Comparison of ENCODE assay signal across 8 cellular contexts in the genomic region with DNA sequence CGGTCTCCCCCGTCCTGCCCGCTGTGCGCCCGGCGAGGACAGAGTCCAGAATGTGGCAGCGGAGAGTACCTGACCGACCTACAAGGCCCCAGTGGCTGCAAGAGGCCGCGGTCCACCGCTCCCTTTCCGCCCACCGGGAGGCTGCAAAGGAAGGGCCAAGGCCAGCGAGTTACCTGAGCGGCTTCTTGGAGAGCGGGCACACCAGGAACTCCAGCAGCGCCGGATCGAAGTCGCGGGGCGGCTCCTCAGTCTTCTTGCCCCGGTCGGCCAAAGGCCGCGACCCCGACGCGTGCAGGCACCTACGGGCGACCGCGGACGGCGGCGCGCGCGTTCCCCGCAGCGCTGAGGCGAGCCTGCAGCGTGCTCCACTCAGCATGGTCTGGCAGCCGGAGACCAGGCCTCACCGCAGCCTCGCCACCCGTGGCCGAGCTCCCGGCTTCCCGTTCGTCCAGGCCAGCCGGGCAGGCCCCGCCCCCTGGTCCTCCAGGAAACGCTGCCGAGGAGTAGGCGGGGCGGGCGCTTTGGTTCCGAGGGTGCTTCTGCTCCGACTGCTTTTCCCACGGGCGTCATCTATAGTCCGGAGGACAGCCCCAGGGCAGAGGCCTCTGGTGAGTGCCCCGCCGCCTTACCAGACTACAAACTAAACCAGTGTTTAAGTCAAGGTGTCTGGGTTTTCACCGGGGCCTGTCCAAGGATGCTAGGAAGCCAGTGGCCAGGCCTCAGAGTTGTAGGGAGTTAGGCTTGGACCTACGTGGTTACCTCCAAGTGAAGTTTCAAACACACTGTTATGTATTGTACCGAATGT. TPM values are rescaled to one million over a fixed set of nuclear protein-coding genes. Genes with fewer than 3 reads are reported as not detected.
DNase-seq lines count a peak whose midpoint lies in the region; ATAC-seq and TF ChIP-seq lines count a peak whose summit lies in the region.

A gene with protein sequence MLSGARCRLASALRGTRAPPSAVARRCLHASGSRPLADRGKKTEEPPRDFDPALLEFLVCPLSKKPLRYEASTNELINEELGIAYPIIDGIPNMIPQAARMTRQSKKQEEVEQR (minus strand): TSS at position 452 of the 805 bp plus-strand sequence. CDS start 76 bp downstream, at position 376.

- peak within 1 kb of the TSS; percentile 81 for H3K14ac ChIP-seq in H9 (ENCODE audit: insufficient read depth, low read length)

- peak; percentile 87 for ATAC-seq in stimulated activated naive CD8-positive, alpha-beta T cell treated with anti-CD3 and anti-CD28 coated beads, Interleukin-15, amount 100 ng/mL, for 72 hours

- no peak within 1 kb of the TSS for H4K5ac ChIP-seq in H9 (ENCODE audit: insufficient read length, low read depth, low read length)

- DNase-seq in H9: peak; percentile 97
- peak; percentile 94 for DNase-seq in M059J (ENCODE audit: low read depth)
- DNase-seq in SHP77 treated with DMSO at 0.1 percent for 48 hours (lab: John Stamatoyannopoulos, UW): peak; percentile 34
- peak; percentile 63 for DNase-seq in activated gamma-delta T cell (lab: John Stamatoyannopoulos, UW)
- peak; percentile 87 for DNase-seq in fibroblast of the conjunctiva (ENCODE audit: low read depth)
- DNase-seq in nephron progenitor cell: peak; percentile 97
- DNase-seq in stimulated activated naive CD8-positive, alpha-beta T cell treated with anti-CD3 and anti-CD28 coated beads, Interleukin-15, amount 100 ng/mL, for 72 hours: peak; percentile 63 to 83

- peaks cover 21 to 24% of the 10 kb centered on the region in 2 experiments for H3K4me1 Mint-ChIP-seq in H9
- H3K4me1 Mint-ChIP-seq in nephron progenitor cell: peaks cover 42% of the 10 kb centered on the region
- H3K4me1 Mint-ChIP-seq in stimulated activated naive CD8-positive, alpha-beta T cell treated with anti-CD3 and anti-CD28 coated beads, Interleukin-15, amount 100 ng/mL, for 72 hours: peaks cover 49% of the 10 kb centered on the region

- H3K23me2 ChIP-seq in H9 (ENCODE audit: insufficient read length, low read depth, low read length, poor library complexity, severe bottlenecking): peaks cover 6% of the 10 kb centered on the region

- H3K18ac ChIP-seq in H9 (ENCODE audit: insufficient read length, low read depth, low read length): peak within 1 kb of the TSS; percentile 65

- no peak within 1 kb of the TSS for H3K4ac ChIP-seq in H9 (ENCODE audit: low read depth, low read length)

- no CpG with 5 or more reads among the region's 68 CpGs for WGBS in H9 (ENCODE audit: extremely low coverage, insufficient read length, low lambda C conversion rate)

- 0 out of 2 replicates have a peak, but pooled peaks cover 6% of the 10 kb centered on the region for H3K4me1 ChIP-seq in ES-I3 (ENCODE audit: insufficient read depth, low read length)
- no peaks in the 10 kb centered on the region; the same call in 1 of the 2 replicates for H3K4me1 ChIP-seq in H9 (ENCODE audit: insufficient read depth, low read length)

- H3K79me2 ChIP-seq in H9 (ENCODE audit: insufficient read depth, low read length): peaks cover 6% of the 10 kb centered on the region; the same call in 1 of the 2 replicates

- H2BK120ac ChIP-seq in H9 (ENCODE audit: low read depth, low read length, poor library complexity, severe bottlenecking): no peak within 1 kb of the TSS

- no peak within 1 kb of the TSS for H2BK5ac ChIP-seq in H9 (ENCODE audit: insufficient read length, low read length)

- no peaks in the 10 kb centered on the region for H3K27me3 ChIP-seq in H9 (ENCODE audit: insufficient read depth, low read length)

- peak within 1 kb of the TSS; percentile 72 to 94 (median 92); a peak in 6 of 7 replicates for H3K27ac Mint-ChIP-seq in H9
- peak within 1 kb of the TSS; percentile 97 for H3K27ac Mint-ChIP-seq in nephron progenitor cell
- H3K27ac Mint-ChIP-seq in stimulated activated naive CD8-positive, alpha-beta T cell treated with anti-CD3 and anti-CD28 coated beads, Interleukin-15, amount 100 ng/mL, for 72 hours: peak within 1 kb of the TSS; percentile 94 to 98

- no peak within 1 kb of the TSS for H3T11ph ChIP-seq in H9 (ENCODE audit: low read length)

- H2BK12ac ChIP-seq in H9 (ENCODE audit: insufficient read length, low read depth, low read length): no peak within 1 kb of the TSS

- peaks cover 7% of the 10 kb centered on the region; the same call in 1 of the 2 replicates for H3K36me3 ChIP-seq in ES-I3 (ENCODE audit: insufficient read depth, low read length)

- H3K27ac ChIP-seq in H9 (ENCODE audit: insufficient read length, low read depth, low read length): peak within 1 kb of the TSS; percentile 35

- H2AFZ ChIP-seq in H9 (ENCODE audit: low read length): peak within 1 kb of the TSS; percentile 24

- H3K4me3 Mint-ChIP-seq in H9: peak within 1 kb of the TSS; percentile 91 to 96
- peak within 1 kb of the TSS; percentile 98 for H3K4me3 Mint-ChIP-seq in nephron progenitor cell
- H3K4me3 Mint-ChIP-seq in stimulated activated naive CD8-positive, alpha-beta T cell treated with anti-CD3 and anti-CD28 coated beads, Interleukin-15, amount 100 ng/mL, for 72 hours: peak within 1 kb of the TSS; percentile 90 to 99

- H3K79me1 ChIP-seq in H9 (ENCODE audit: insufficient read depth, low read depth, low read length, poor library complexity, severe bottlenecking): no peaks in the 10 kb centered on the region

- H3K56ac ChIP-seq in H9 (ENCODE audit: insufficient read length, low read depth, low read length): no peak within 1 kb of the TSS

- H2BK20ac ChIP-seq in H9 (ENCODE audit: low read depth, low read length, poor library complexity, severe bottlenecking): no peak within 1 kb of the TSS

- no peak within 1 kb of the TSS for H4K91ac ChIP-seq in H9 (ENCODE audit: insufficient read length, low read depth, low read length)

- H4K20me1 ChIP-seq in H9 (ENCODE audit: control insufficient read depth, insufficient read depth, insufficient read length): no peaks in the 10 kb centered on the region

- H3K9me3 ChIP-seq in ES-I3 (ENCODE audit: control insufficient read depth, insufficient read depth, low read length): no peaks in the 10 kb centered on the region
- H3K9me3 ChIP-seq in H9 (ENCODE audit: control insufficient read depth, low read depth, low read length): no peaks in the 10 kb centered on the region

- H4K8ac ChIP-seq in H9 (replicated peaks; ENCODE audit: insufficient read length, low read depth, low read length): no peak within 1 kb of the TSS

- H3K4me2 ChIP-seq in H9 (ENCODE audit: insufficient read depth, insufficient read length, low read length): peak within 1 kb of the TSS; percentile 54

- H3K9ac ChIP-seq in ES-I3 (ENCODE audit: low read depth, low read length): peak within 1 kb of the TSS; percentile 94
- H3K9ac ChIP-seq in H9 (ENCODE audit: extremely low read depth, insufficient read length, low read length): peak within 1 kb of the TSS; percentile 84

- H3K36me3 Mint-ChIP-seq in H9 (ENCODE audit: insufficient read depth in 1 of 3, low read depth in 3 of 3) (peaks cover 8 to 16% (median 16%) of the 10 kb centered on the region in 3 experiments), nephron progenitor cell (ENCODE audit: low read depth) (peaks cover 24% of the 10 kb centered on the region)

- H3K27me3 Mint-ChIP-seq in H9 (ENCODE audit: low read depth) (no peaks in the 10 kb centered on the region), nephron progenitor cell (ENCODE audit: low read depth, poor library complexity) (peaks cover 4% of the 10 kb centered on the region)
- no peaks in the 10 kb centered on the region for H3K27me3 Mint-ChIP-seq in stimulated activated naive CD8-positive, alpha-beta T cell treated with anti-CD3 and anti-CD28 coated beads, Interleukin-15, amount 100 ng/mL, for 72 hours

- no peak within 1 kb of the TSS for H2BK15ac ChIP-seq in H9 (ENCODE audit: low read depth, low read length)

- TF ChIP-seq CTCF in H9 (conservative IDR thresholded peaks at IDR 0.05) (no peak), nephron progenitor cell (IDR thresholded peaks at IDR 0.05) (no peak)

- no peak within 1 kb of the TSS for H2AK5ac ChIP-seq in H9 (ENCODE audit: insufficient read length, low read length)

- no peak within 1 kb of the TSS for H3K23ac ChIP-seq in H9 (ENCODE audit: insufficient read length, low read depth, low read length)

- H3K9me3 Mint-ChIP-seq in H9 (no peaks in the 10 kb centered on the region), nephron progenitor cell (no peaks in the 10 kb centered on the region)
- no peaks in the 10 kb centered on the region for H3K9me3 Mint-ChIP-seq in stimulated activated naive CD8-positive, alpha-beta T cell treated with anti-CD3 and anti-CD28 coated beads, Interleukin-15, amount 100 ng/mL, for 72 hours

RNA-seq across cellular contexts. Expression of the gene that starts here (rescaled TPM):
- total RNA-seq in H9 (2021): 41.7 and 44.2 TPM in 2 replicates
- total RNA-seq in M059J (2014; rRNA removed; shearing (Covaris generic)): 70.0 and 107 TPM in 2 replicates

Comparison
In these comparisons a context has a peak if more than half of its experiments do, and no peak if none do; other contexts are left out.
1. Peak in every context shown above with its lines: DNase-seq, ATAC-seq and H3K27ac ChIP-seq.
2. DNase-seq: peak in every context shown above with its lines; median percentile 97 in H9; 97 in nephron progenitor cell; 94 in M059J; 87 in fibroblast of the conjunctiva; 73 in stimulated activated naive CD8-positive, alpha-beta T cell treated with anti-CD3 and anti-CD28 coated beads, Interleukin-15, amount 100 ng/mL, for 72 hours; 63 in activated gamma-delta T cell; 34 in SHP77 treated with DMSO at 0.1 percent for 48 hours.